In genomic region chr10:26217396-26218105, GRCh38 we compare ENCODE assay signal across 13 cellular contexts. TPM values are rescaled to one million over a fixed set of nuclear protein-coding genes. Genes with fewer than 3 reads are reported as not detected.
A peak's percentile ranks its signal among the peaks of the same experiment; 100 is the strongest.
DNase-seq lines count a peak whose midpoint lies in the region; ATAC-seq and TF ChIP-seq lines count a peak whose summit lies in the region.
"Had no signal": no experiment of that assay in that cellular context is flagged by ENCODE, and none has a peak within 500 bp of the region (broad histone marks: within the 10 kb centered on the region; RNA-seq: fewer than 3 reads in every experiment).

No MANE protein-coding gene starts in this region.

- peaks cover 37% of the 10 kb centered on the region for H3K4me1 ChIP-seq in left ventricle myocardium inferior
- no peaks in the 10 kb centered on the region for H3K4me1 ChIP-seq in aorta (ENCODE audit: control insufficient read depth in 1 of 2, insufficient read depth in 2 of 2, low read length in 2 of 2)

- H3K27ac ChIP-seq in left ventricle myocardium inferior (replicated peaks): no peak overlapping the region
- H3K27ac ChIP-seq in aorta (ENCODE audit: low read depth in 1 of 2, low read length in 2 of 2): no peak overlapping the region
- H3K27ac ChIP-seq: tibial nerve had no signal

- no TSS peak for BruUV-seq in Calu3 (replicated peaks; lab: Mats Ljungman, UMichigan)

- in situ Hi-C loops in G401 (cut with HindIII; ENCODE audit: low sequenced_read_pairs): no loop called here

- intact Hi-C loops in left ventricle myocardium inferior (cut with micrococcal nuclease): no loop called here
- intact Hi-C loops in cardiac septum (cut with DNase I): no loop called here
- intact Hi-C loops in aorta (cut with DNase I): no loop called here
- intact Hi-C loops in Calu3 (cut with micrococcal nuclease; ENCODE audit: unreplicated experiment): no loop called here

- H3K4me3 ChIP-seq in left ventricle myocardium inferior: peak overlapping the region; percentile 21
- H3K4me3 ChIP-seq in iPS-18c (ENCODE audit: insufficient read depth, low read depth, low read length): peak overlapping the region; percentile 70
- no peak overlapping the region for H3K4me3 ChIP-seq in aorta (ENCODE audit: low read length in 2 of 2)

- H3K27ac Mint-ChIP-seq in T-cell (no peak overlapping the region), Calu3 (ENCODE audit: unreplicated experiment) (no peak overlapping the region)

- H3K36me3 Mint-ChIP-seq in T-cell: no peaks in the 10 kb centered on the region
- H3K36me3 Mint-ChIP-seq in Calu3 (ENCODE audit: insufficient read depth, unreplicated experiment): no peaks in the 10 kb centered on the region

- H3K4me3 Mint-ChIP-seq in T-cell (peak overlapping the region; percentile 18 to 83 (median 49)), Calu3 (ENCODE audit: low read depth, unreplicated experiment) (no peak overlapping the region)

- CTCF ChIA-PET in T-cell (lab: Charles Lee): no interaction called here
- CTCF ChIA-PET in Calu3 (lab: Charles Lee): no interaction called here

- no peak for TF ChIP-seq CTCF in left ventricle myocardium inferior (IDR thresholded peaks at IDR 0.05; ENCODE audit: borderline replicate concordance)
- no peak for TF ChIP-seq CTCF in Calu3 (IDR thresholded peaks at IDR 0.05; ENCODE audit: unreplicated experiment)

- H3K9me3 ChIP-seq in left ventricle myocardium inferior (replicated peaks) (no peaks in the 10 kb centered on the region), iPS-18c (ENCODE audit: control insufficient read depth, insufficient read depth, low read length) (no peaks in the 10 kb centered on the region), aorta (ENCODE audit: control insufficient read depth, low read length) (peaks cover 3% of the 10 kb centered on the region)
- H3K9me3 ChIP-seq: tibial nerve had no signal

- H3K9me3 Mint-ChIP-seq in T-cell (no peaks in the 10 kb centered on the region), Calu3 (ENCODE audit: low read depth, unreplicated experiment) (no peaks in the 10 kb centered on the region)

- H3K4me1 Mint-ChIP-seq in T-cell: peaks cover 39 to 41% (median 41%) of the 10 kb centered on the region in 3 donors
- no peaks in the 10 kb centered on the region for H3K4me1 Mint-ChIP-seq in Calu3 (ENCODE audit: low read depth, unreplicated experiment)

- WGBS in aorta, 2 donors: 1 to 2% methylated on average over 67 of the region's 67 CpGs

- H3K36me3 ChIP-seq in left ventricle myocardium inferior: no peaks in the 10 kb centered on the region
- no peaks in the 10 kb centered on the region for H3K36me3 ChIP-seq in aorta (ENCODE audit: control insufficient read depth in 1 of 2, insufficient read depth in 2 of 2, low read length in 1 of 2)
- H3K36me3 ChIP-seq: tibial nerve had no signal

- POLR2A ChIA-PET in T-cell (lab: Charles Lee): no interaction called here

- DNase-seq in left ventricle myocardium inferior (no peak), cardiac septum (ENCODE audit: low spot score) (no peak), T-cell (no peak), aorta (no peak), G401 (ENCODE audit: low spot score) (no peak), Calu3 (no peak)
- DNase-seq: HCEC 1CT; stimulated activated CD4-positive, alpha-beta T cell treated with anti-CD3 and anti-CD28 coated beads, Interleukin-1b, Interleukin-23, amount 100 ng/mL, for 48 hours had no signal

- peaks cover 81 to 91% of the 10 kb centered on the region in 2 donors for H3K27me3 Mint-ChIP-seq in T-cell
- peaks cover 68% of the 10 kb centered on the region for H3K27me3 Mint-ChIP-seq in Calu3 (ENCODE audit: unreplicated experiment)

- ATAC-seq in T-cell (replicated peaks in 1 of 4) (no peak), aorta (ENCODE audit: low FRiP score) (peak; percentile 7), HG03039 (IDR thresholded peaks at IDR 0.05; ENCODE audit: unreplicated experiment) (no peak)

- peaks cover 99% of the 10 kb centered on the region for H3K27me3 ChIP-seq in left ventricle myocardium inferior (ENCODE audit: low read depth)
- peaks cover 0 to 5% of the 10 kb centered on the region in 2 donors for H3K27me3 ChIP-seq in aorta (ENCODE audit: control insufficient read depth in 1 of 2, insufficient read depth in 2 of 2, low read length in 1 of 2)

RNA-seq across cellular contexts. Expression of gene GAD2, which starts 1.0 kb away (rescaled TPM):
- total RNA-seq in left ventricle myocardium inferior (not detected), cardiac septum (not detected), T-cell (not detected), aorta (not detected), Calu3 (2022) (not detected in 2 replicates)
- not detected for polyA plus RNA-seq in aorta
- total RNA-seq in G401 (2014; rRNA removed; shearing (Covaris generic)): not detected in 2 replicates
- total RNA-seq: activated CD8-positive, alpha-beta memory T cell treated with anti-CD3 and anti-CD28 coated beads for 36 hours; RPMI7951; tibial nerve had no signal

Comparison
In these comparisons a context has a peak if more than half of its experiments do, and no peak if none do; other contexts are left out.
1. H3K4me3 ChIP-seq: peak in left ventricle myocardium inferior (single experiment) and iPS-18c (single experiment); none in aorta (0 of 2).